Comparison of ENCODE assay signal across 11 cellular contexts in the genomic region with DNA sequence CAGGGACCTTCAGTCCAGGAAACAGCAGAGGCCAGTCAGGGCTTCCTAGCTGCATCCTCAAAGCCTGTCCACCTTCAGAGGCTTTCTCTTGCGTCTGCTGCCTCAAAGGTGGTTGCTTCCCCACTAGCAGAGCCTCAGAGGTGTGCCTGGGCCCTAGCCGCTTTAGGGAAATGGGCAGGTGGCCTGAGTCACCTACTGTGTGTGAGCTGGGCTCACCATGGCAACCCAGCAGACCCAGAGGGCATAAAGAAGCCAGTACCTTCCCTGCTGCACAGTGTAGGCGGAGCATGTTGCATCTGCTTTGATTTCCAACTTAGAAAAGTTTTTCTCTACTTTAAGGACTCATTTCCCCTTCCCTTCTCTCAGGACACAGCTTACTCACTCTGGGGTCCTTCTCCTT. TPM values are rescaled to one million over a fixed set of nuclear protein-coding genes. Genes with fewer than 3 reads are reported as not detected.
A peak's percentile ranks its signal among the peaks of the same experiment; 100 is the strongest.
DNase-seq lines count a peak whose midpoint lies in the region; ATAC-seq and TF ChIP-seq lines count a peak whose summit lies in the region.
"Had no signal": no experiment of that assay in that cellular context is flagged by ENCODE, and none has a peak within 500 bp of the region (broad histone marks: within the 10 kb centered on the region; RNA-seq: fewer than 3 reads in every experiment).

No MANE protein-coding gene starts in this region.

- TF ChIP-seq CTCF in HFFc6 (IDR thresholded peaks at IDR 0.05) (no peak), prostate gland (IDR thresholded peaks at IDR 0.05) (no peak)

- intact Hi-C loops in activated T-helper 2 cell treated with anti-CD3 and anti-CD28 coated beads, Interferon-gamma antibody, Interleukin-2, Interleukin-4, amounts not matched to agents 10 μg/mL and 5 μg/mL and 100 μg/mL, durations not matched to agents 14 hours and 24 hours and 36 hours (cut with micrococcal nuclease), result no loop called here
- intact Hi-C loops in prostate gland (cut with DNase I), result no loop called here

- H3K36me3 Mint-ChIP-seq in CD4-positive, CD25-positive, alpha-beta regulatory T cell, result peaks cover 16% of the 10 kb centered on the region
- peaks cover 5% of the 10 kb centered on the region; the same call in 1 of the 2 replicates for H3K36me3 Mint-ChIP-seq in HFFc6 (ENCODE audit: low read depth)
- H3K36me3 Mint-ChIP-seq in activated T-helper 2 cell treated with anti-CD3 and anti-CD28 coated beads, Interferon-gamma antibody, Interleukin-2, Interleukin-4, amounts not matched to agents 10 μg/mL and 5 μg/mL and 100 μg/mL, durations not matched to agents 14 hours and 24 hours and 36 hours (ENCODE audit: low read depth), result peaks cover 14% of the 10 kb centered on the region

- WGBS in prostate gland, result 83% methylated on average over 3 of the region's 3 CpGs

- no peaks in the 10 kb centered on the region for H3K9me3 Mint-ChIP-seq in CD4-positive, CD25-positive, alpha-beta regulatory T cell
- H3K9me3 Mint-ChIP-seq in HFFc6, result no peaks in the 10 kb centered on the region
- H3K9me3 Mint-ChIP-seq in activated T-helper 2 cell treated with anti-CD3 and anti-CD28 coated beads, Interferon-gamma antibody, Interleukin-2, Interleukin-4, amounts not matched to agents 10 μg/mL and 5 μg/mL and 100 μg/mL, durations not matched to agents 14 hours and 24 hours and 36 hours, result no peaks in the 10 kb centered on the region

- no peak for TF ChIP-seq POLR2A in prostate gland (IDR thresholded peaks at IDR 0.05)

- peaks cover 0 to 56% (median 31%) of the 10 kb centered on the region in 4 donors for H3K4me1 Mint-ChIP-seq in CD4-positive, CD25-positive, alpha-beta regulatory T cell
- peaks cover 84% of the 10 kb centered on the region for H3K4me1 Mint-ChIP-seq in HFFc6 (ENCODE audit: low read depth)
- peaks cover 25% of the 10 kb centered on the region for H3K4me1 Mint-ChIP-seq in activated T-helper 2 cell treated with anti-CD3 and anti-CD28 coated beads, Interferon-gamma antibody, Interleukin-2, Interleukin-4, amounts not matched to agents 10 μg/mL and 5 μg/mL and 100 μg/mL, durations not matched to agents 14 hours and 24 hours and 36 hours (ENCODE audit: low read depth)

- H3K4me3 ChIP-seq in CD4-positive, CD25-positive, alpha-beta regulatory T cell (ENCODE audit: low read depth, low read length), result no peak overlapping the region
- no peak overlapping the region for H3K4me3 ChIP-seq in mucosa of stomach (ENCODE audit: low read length)
- no peak overlapping the region for H3K4me3 ChIP-seq in prostate gland
- H3K4me3 ChIP-seq: ascending aorta, vagina had no signal

- no peak for DNase-seq in CD4-positive, CD25-positive, alpha-beta regulatory T cell
- DNase-seq in HFFc6, result no peak
- DNase-seq in activated T-helper 2 cell treated with anti-CD3 and anti-CD28 coated beads, Interferon-gamma antibody, Interleukin-2, Interleukin-4, amounts not matched to agents 10 μg/mL and 5 μg/mL and 100 μg/mL, durations not matched to agents 14 hours and 24 hours and 36 hours (ENCODE audit: low spot score), result no peak
- no peak for DNase-seq in midbrain (lab: John Stamatoyannopoulos, UW)
- no peak for DNase-seq in prostate gland (ENCODE audit: low spot score)
- no peak for DNase-seq in RKO (ENCODE audit: low spot score)

- H3K36me3 ChIP-seq in CD4-positive, CD25-positive, alpha-beta regulatory T cell (ENCODE audit: control insufficient read depth, insufficient read depth, low read length), result peaks cover 4% of the 10 kb centered on the region
- H3K36me3 ChIP-seq in mucosa of stomach (ENCODE audit: control insufficient read depth, insufficient read depth, low read length), result no peaks in the 10 kb centered on the region
- no peaks in the 10 kb centered on the region for H3K36me3 ChIP-seq in prostate gland
- H3K36me3 ChIP-seq: ascending aorta, vagina had no signal

- peak overlapping the region in 2 of 4 donors; percentile 44 to 66 for H3K4me3 Mint-ChIP-seq in CD4-positive, CD25-positive, alpha-beta regulatory T cell
- H3K4me3 Mint-ChIP-seq in HFFc6, result no peak overlapping the region
- H3K4me3 Mint-ChIP-seq in activated T-helper 2 cell treated with anti-CD3 and anti-CD28 coated beads, Interferon-gamma antibody, Interleukin-2, Interleukin-4, amounts not matched to agents 10 μg/mL and 5 μg/mL and 100 μg/mL, durations not matched to agents 14 hours and 24 hours and 36 hours (ENCODE audit: low read depth), result no peak overlapping the region

- H3K9me3 ChIP-seq in CD4-positive, CD25-positive, alpha-beta regulatory T cell (ENCODE audit: control insufficient read depth in 2 of 2, low read length in 2 of 2), result no peaks in the 10 kb centered on the region
- no peaks in the 10 kb centered on the region for H3K9me3 ChIP-seq in mucosa of stomach (ENCODE audit: control insufficient read depth, low read length)
- H3K9me3 ChIP-seq in prostate gland, result no peaks in the 10 kb centered on the region
- H3K9me3 ChIP-seq: ascending aorta, vagina had no signal

- H3K27ac Mint-ChIP-seq in CD4-positive, CD25-positive, alpha-beta regulatory T cell, result peak overlapping the region in 2 of 3 donors; percentile 86 to 87
- H3K27ac Mint-ChIP-seq in HFFc6, result peak overlapping the region; percentile 42; the same call in 1 of the 2 replicates
- H3K27ac Mint-ChIP-seq in activated T-helper 2 cell treated with anti-CD3 and anti-CD28 coated beads, Interferon-gamma antibody, Interleukin-2, Interleukin-4, amounts not matched to agents 10 μg/mL and 5 μg/mL and 100 μg/mL, durations not matched to agents 14 hours and 24 hours and 36 hours, result peak overlapping the region; percentile 18

- ATAC-seq in CD4-positive, CD25-positive, alpha-beta regulatory T cell (ENCODE audit: low read depth in 2 of 2), result peak; percentile 44 to 45
- ATAC-seq in GM21825 (IDR thresholded peaks at IDR 0.05; ENCODE audit: unreplicated experiment), result no peak

- H3K27me3 Mint-ChIP-seq in CD4-positive, CD25-positive, alpha-beta regulatory T cell, result no peaks in the 10 kb centered on the region
- H3K27me3 Mint-ChIP-seq in HFFc6 (ENCODE audit: insufficient read depth), result peaks cover 3% of the 10 kb centered on the region
- no peaks in the 10 kb centered on the region for H3K27me3 Mint-ChIP-seq in activated T-helper 2 cell treated with anti-CD3 and anti-CD28 coated beads, Interferon-gamma antibody, Interleukin-2, Interleukin-4, amounts not matched to agents 10 μg/mL and 5 μg/mL and 100 μg/mL, durations not matched to agents 14 hours and 24 hours and 36 hours (ENCODE audit: low read depth)

- peak overlapping the region; percentile 5 for H3K9ac ChIP-seq in mucosa of stomach (ENCODE audit: low read length)
- H3K9ac ChIP-seq: KMS-11 had no signal

- no peaks in the 10 kb centered on the region for H3K27me3 ChIP-seq in CD4-positive, CD25-positive, alpha-beta regulatory T cell (ENCODE audit: control insufficient read depth, insufficient read depth, low read length)
- H3K27me3 ChIP-seq in mucosa of stomach (ENCODE audit: control insufficient read depth, insufficient read depth, low read length) (no peaks in the 10 kb centered on the region), prostate gland (replicated peaks; ENCODE audit: insufficient read depth) (no peaks in the 10 kb centered on the region)
- H3K27me3 ChIP-seq: ascending aorta, vagina had no signal

- peaks cover 19% of the 10 kb centered on the region for H3K4me1 ChIP-seq in CD4-positive, CD25-positive, alpha-beta regulatory T cell (ENCODE audit: control insufficient read depth, insufficient read depth, low read length, poor library complexity, severe bottlenecking)
- H3K4me1 ChIP-seq in mucosa of stomach (ENCODE audit: control insufficient read depth, insufficient read depth, low read length) (peaks cover 88% of the 10 kb centered on the region), prostate gland (replicated peaks) (peaks cover 13% of the 10 kb centered on the region)

- no peak overlapping the region for H3K27ac ChIP-seq in CD4-positive, CD25-positive, alpha-beta regulatory T cell (ENCODE audit: insufficient read depth, low read length, poor library complexity, severe bottlenecking)
- H3K27ac ChIP-seq in prostate gland, result peak overlapping the region in 1 of 2 donors; percentile 4
- H3K27ac ChIP-seq: KMS-11 had no signal

RNA-seq across cellular contexts. Expression of gene SLC9A1, which starts 12.5 kb away (rescaled TPM):
- 32.3 TPM for total RNA-seq in CD4-positive, CD25-positive, alpha-beta regulatory T cell
- 1 to 10 TPM; 5.4 to 8.7 (median 7.0) TPM for polyA plus RNA-seq in CD4-positive, CD25-positive, alpha-beta regulatory T cell
- 10 to 100 TPM; 37.1 to 51.0 (median 44.7) TPM for total RNA-seq in HFFc6 (2021; fragmentation: NEBNext Ultra II Directional; extraction: Animal tissue kit (Norgen Biotek cat#: 25700))
- total RNA-seq in activated T-helper 2 cell treated with anti-CD3 and anti-CD28 coated beads, Interferon-gamma antibody, Interleukin-2, Interleukin-4, amounts not matched to agents 10 μg/mL and 5 μg/mL and 100 μg/mL, durations not matched to agents 14 hours and 24 hours and 36 hours, result 23.7 and 27.2 TPM in 2 replicates
- 10 to 100 TPM; 22.9 to 30.4 TPM for total RNA-seq in prostate gland

Comparison
In these comparisons a context has a peak if more than half of its experiments do, and no peak if none do; other contexts are left out.
1. H3K27ac Mint-ChIP-seq: peak in every context shown above with its lines; median percentile 86 in CD4-positive, CD25-positive, alpha-beta regulatory T cell; 42 in HFFc6; 18 in activated T-helper 2 cell treated with anti-CD3 and anti-CD28 coated beads, Interferon-gamma antibody, Interleukin-2, Interleukin-4, amounts not matched to agents 10 μg/mL and 5 μg/mL and 100 μg/mL, durations not matched to agents 14 hours and 24 hours and 36 hours.